Comparison of ENCODE assay signal across 10 cellular contexts in the genomic region with DNA sequence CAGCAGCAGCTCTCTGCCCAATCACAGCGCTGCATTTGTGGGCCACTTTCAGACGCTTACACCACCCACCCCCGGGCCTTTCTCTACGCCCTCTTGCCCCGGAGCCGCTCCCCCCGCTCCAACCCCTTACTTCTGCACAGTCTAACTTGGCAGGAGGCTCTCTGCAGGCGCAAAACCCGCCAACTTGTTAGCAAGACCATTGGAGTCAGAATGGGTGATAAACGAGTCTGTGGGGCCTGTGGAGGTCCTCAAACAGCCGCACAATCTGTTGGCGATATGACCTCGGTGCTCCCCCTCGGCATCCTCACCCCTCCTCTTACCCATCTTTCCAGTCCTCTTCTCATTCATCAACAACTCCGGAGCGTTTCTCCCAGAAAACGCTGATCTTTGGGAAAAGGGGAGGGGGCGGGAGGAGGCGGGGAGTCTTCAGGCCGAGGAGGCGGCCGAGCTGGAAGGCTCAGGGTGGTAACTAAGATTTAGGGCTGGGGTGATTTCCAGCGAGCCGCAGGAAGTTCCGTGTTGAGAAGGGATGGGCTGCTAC. TPM values are rescaled to one million over a fixed set of nuclear protein-coding genes. Genes with fewer than 3 reads are reported as not detected.
DNase-seq lines count a peak whose midpoint lies in the region; ATAC-seq lines count a peak whose summit lies in the region.
"Had no signal": no experiment of that assay in that cellular context is flagged by ENCODE, and none has a peak within 500 bp of the region (broad histone marks: within the 10 kb centered on the region; RNA-seq: fewer than 3 reads in every experiment).

No MANE protein-coding gene starts in this region.

- peaks cover 76% of the 10 kb centered on the region for H3K27me3 Mint-ChIP-seq in activated T-helper 1 cell treated with anti-CD3 and anti-CD28 coated beads, Interleukin-12 subunit alpha, Interleukin-12 subunit beta, Interleukin-2, Interleukin-4 antibody, amounts not matched to agents 30 ng/mL and 10 ng/mL and 1 ng/mL, durations not matched to agents 14 hours and 24 hours and 36 hours (ENCODE audit: insufficient read depth)

- no peak overlapping the region for H3K4me3 Mint-ChIP-seq in activated T-helper 1 cell treated with anti-CD3 and anti-CD28 coated beads, Interleukin-12 subunit alpha, Interleukin-12 subunit beta, Interleukin-2, Interleukin-4 antibody, amounts not matched to agents 30 ng/mL and 10 ng/mL and 1 ng/mL, durations not matched to agents 14 hours and 24 hours and 36 hours

- no peak for ATAC-seq in GM18519 (IDR thresholded peaks at IDR 0.05; ENCODE audit: low FRiP score, unreplicated experiment)

- peak overlapping the region; percentile 77 for H3K27ac ChIP-seq in substantia nigra (ENCODE audit: low read depth, low read length, poor library complexity, severe bottlenecking)

- intact Hi-C loops in activated T-helper 1 cell treated with anti-CD3 and anti-CD28 coated beads, Interleukin-12 subunit alpha, Interleukin-12 subunit beta, Interleukin-2, Interleukin-4 antibody, amounts not matched to agents 30 ng/mL and 10 ng/mL and 1 ng/mL, durations not matched to agents 14 hours and 24 hours and 36 hours (cut with micrococcal nuclease), result loop anchor here (2.0 to 10.0 kb wide), 4 partner anchors 259 to 1384 kb away; partner anchors contain the start of genes CLDN10, DZIP1 and HS6ST3

- peak overlapping the region; percentile 29 for H3K27ac Mint-ChIP-seq in activated T-helper 1 cell treated with anti-CD3 and anti-CD28 coated beads, Interleukin-12 subunit alpha, Interleukin-12 subunit beta, Interleukin-2, Interleukin-4 antibody, amounts not matched to agents 30 ng/mL and 10 ng/mL and 1 ng/mL, durations not matched to agents 14 hours and 24 hours and 36 hours

- peak; percentile 57 for DNase-seq in activated CD8-positive, alpha-beta memory T cell treated with anti-CD3 and anti-CD28 coated beads, Interleukin-2, amount 50 U/mL, for 48 hours
- no peak for DNase-seq in activated CD8-positive, alpha-beta memory T cell treated with anti-CD3 and anti-CD28 coated beads, Interleukin-2, amount 50 U/mL, for 4 hours
- no peak for DNase-seq in activated T-helper 1 cell treated with anti-CD3 and anti-CD28 coated beads, Interleukin-12 subunit alpha, Interleukin-12 subunit beta, Interleukin-2, Interleukin-4 antibody, amounts not matched to agents 30 ng/mL and 10 ng/mL and 1 ng/mL, durations not matched to agents 14 hours and 24 hours and 36 hours (ENCODE audit: low spot score)
- DNase-seq in iPS-NIHi11 (ENCODE audit: low spot score) (peak; percentile 61), substantia nigra (lab: John Stamatoyannopoulos, UW) (peak in 39 of 49 donors; percentile 9 to 75 (median 37)), NCI-H2081 treated with DMSO at 0.1 percent for 48 hours (lab: John Stamatoyannopoulos, UW) (no peak), NCI-H446 (lab: John Stamatoyannopoulos, UW) (no peak)
- DNase-seq: NCI-H1436 treated with DMSO at 0.1 percent for 48 hours had no signal

- peaks cover 14% of the 10 kb centered on the region for H3K4me1 Mint-ChIP-seq in activated T-helper 1 cell treated with anti-CD3 and anti-CD28 coated beads, Interleukin-12 subunit alpha, Interleukin-12 subunit beta, Interleukin-2, Interleukin-4 antibody, amounts not matched to agents 30 ng/mL and 10 ng/mL and 1 ng/mL, durations not matched to agents 14 hours and 24 hours and 36 hours (ENCODE audit: low read depth)

- peaks cover 9% of the 10 kb centered on the region for H3K36me3 Mint-ChIP-seq in activated T-helper 1 cell treated with anti-CD3 and anti-CD28 coated beads, Interleukin-12 subunit alpha, Interleukin-12 subunit beta, Interleukin-2, Interleukin-4 antibody, amounts not matched to agents 30 ng/mL and 10 ng/mL and 1 ng/mL, durations not matched to agents 14 hours and 24 hours and 36 hours (ENCODE audit: low read depth)

- no peaks in the 10 kb centered on the region for H3K9me3 Mint-ChIP-seq in activated T-helper 1 cell treated with anti-CD3 and anti-CD28 coated beads, Interleukin-12 subunit alpha, Interleukin-12 subunit beta, Interleukin-2, Interleukin-4 antibody, amounts not matched to agents 30 ng/mL and 10 ng/mL and 1 ng/mL, durations not matched to agents 14 hours and 24 hours and 36 hours

RNA-seq across cellular contexts. Expression of gene SOX21, which starts 4.2 kb away (rescaled TPM):
- total RNA-seq in activated T-helper 1 cell treated with anti-CD3 and anti-CD28 coated beads, Interleukin-12 subunit alpha, Interleukin-12 subunit beta, Interleukin-2, Interleukin-4 antibody, amounts not matched to agents 30 ng/mL and 10 ng/mL and 1 ng/mL, durations not matched to agents 14 hours and 24 hours and 36 hours, result not detected in 2 replicates
- total RNA-seq: endothelial cell of umbilical vein had no signal

Comparison
In these comparisons a context has a peak if more than half of its experiments do, and no peak if none do; other contexts are left out.
1. DNase-seq: peak in activated CD8-positive, alpha-beta memory T cell treated with anti-CD3 and anti-CD28 coated beads, Interleukin-2, amount 50 U/mL, for 48 hours (single experiment), iPS-NIHi11 (single experiment) and substantia nigra (39 of 49); none in activated CD8-positive, alpha-beta memory T cell treated with anti-CD3 and anti-CD28 coated beads, Interleukin-2, amount 50 U/mL, for 4 hours (single experiment), activated T-helper 1 cell treated with anti-CD3 and anti-CD28 coated beads, Interleukin-12 subunit alpha, Interleukin-12 subunit beta, Interleukin-2, Interleukin-4 antibody, amounts not matched to agents 30 ng/mL and 10 ng/mL and 1 ng/mL, durations not matched to agents 14 hours and 24 hours and 36 hours (single experiment), NCI-H2081 treated with DMSO at 0.1 percent for 48 hours (single experiment) and NCI-H446 (0 of 2).